In genomic region chr6:155171109-155171746, GRCh38 we compare ENCODE assay signal across 9 cellular contexts.
DNase-seq lines count a peak whose midpoint lies in the region; ATAC-seq, FAIRE-seq and TF ChIP-seq lines count a peak whose summit lies in the region.
"Had no signal": no experiment of that assay in that cellular context is flagged by ENCODE, and none has a peak within 500 bp of the region (broad histone marks: within the 10 kb centered on the region; RNA-seq: fewer than 3 reads in every experiment).

No MANE protein-coding gene starts in this region.

- H3K27me3 ChIP-seq in tibial artery, result no peaks in the 10 kb centered on the region

- intact Hi-C loops in tibial artery (cut with DNase I; ENCODE audit: low total_unique reads), result loop anchor here (5.0 kb wide), 3 partner anchors 174 to 494 kb away; partner anchors contain the start of gene TIAM2

- H3K36me3 ChIP-seq in HEK293 (ENCODE audit: control insufficient read depth in 2 of 2, insufficient read depth in 1 of 2, low read length in 2 of 2), result no peaks in the 10 kb centered on the region; a peak in 1 of 3 replicates
- H3K36me3 ChIP-seq in tibial artery, result no peaks in the 10 kb centered on the region

- CTCF ChIA-PET in HEK293 (lab: Yijun Ruan, JAX), result interaction anchor here (0.6 to 6.2 kb wide), 12 partner anchors 8 to 1765 kb away, joined by 3 to 75 read pairs (median 4); no protein-coding TSS in a partner anchor

- peaks cover 13% of the 10 kb centered on the region for H3K4me1 ChIP-seq in HEK293 (ENCODE audit: control insufficient read depth, insufficient read depth, low read length)
- H3K4me1 ChIP-seq in tibial artery, result peaks cover 0 to 23% (median 15%) of the 10 kb centered on the region in 4 donors

- H3K4me3 ChIP-seq in HEK293 (ENCODE audit: low read depth, low read length), result no peak overlapping the region
- H3K4me3 ChIP-seq in epithelial cell of esophagus (ENCODE audit: low read length), result no peak overlapping the region
- peak overlapping the region in 1 of 2 donors; percentile 14 for H3K4me3 ChIP-seq in tibial artery

- POLR2A ChIA-PET in HEK293 (lab: Yijun Ruan, JAX), result interaction anchor here (0.9 kb wide), 1 partner anchor 174 kb away, joined by 3 read pairs; no protein-coding TSS in a partner anchor

- H3K9me3 ChIP-seq in HEK293 (ENCODE audit: control insufficient read depth, insufficient read depth, low read depth, low read length), result no peaks in the 10 kb centered on the region
- H3K9me3 ChIP-seq in tibial artery, result no peaks in the 10 kb centered on the region

- peak; percentile 76 for FAIRE-seq in GM12892 (lab: Jason Lieb, UNC)
- FAIRE-seq: colon had no signal

- H3K27ac ChIP-seq in HEK293 (ENCODE audit: extremely low read depth, low read depth, low read length), result no peak overlapping the region
- peak overlapping the region; percentile 16 to 41 for H3K27ac ChIP-seq in tibial artery

- TF ChIP-seq POLR2A in GM12892 (IDR thresholded peaks at IDR 0.05; ENCODE audit: low read depth, low read length), result no peak

- DNase-seq in GM12892 (ENCODE audit: insufficient read length) (peak; percentile 48), NCI-H1105 (lab: John Stamatoyannopoulos, UW) (peak; percentile 17), epithelial cell of esophagus (ENCODE audit: low read depth) (peak; percentile 82), omental fat pad (ENCODE audit: low spot score) (no peak), tibial artery (peak; percentile 60 to 71), NCI-H524 (lab: John Stamatoyannopoulos, UW) (no peak)
- DNase-seq in activated CD8-positive, alpha-beta memory T cell treated with anti-CD3 and anti-CD28 coated beads for 4 hours (ENCODE audit: low read depth in 2 of 2), result peak; percentile 52 to 78

- ATAC-seq in omental fat pad (ENCODE audit: low FRiP score), result peak; percentile 88

- no peak for TF ChIP-seq CTCF in HEK293 (tag by site-specific recombination; IDR thresholded peaks at IDR 0.05)
- no peak for TF ChIP-seq CTCF in epithelial cell of esophagus (IDR thresholded peaks at IDR 0.05; ENCODE audit: insufficient read depth, low read depth, low read length, missing control alignments)
- TF ChIP-seq CTCF in omental fat pad (IDR thresholded peaks at IDR 0.05), result no peak
- TF ChIP-seq CTCF in tibial artery (IDR thresholded peaks at IDR 0.05), result no peak

TF ChIP-seq in HEK293, 187 proteins besides CTCF, POLR2A, EP300 and RAD21:
- TF ChIP-seq ZNF335 (tag by site-specific recombination; conservative IDR thresholded peaks at IDR 0.05), result peak; percentile 19; the same call in 1 of the 2 replicates
- TF ChIP-seq ZNF184 (tag by site-specific recombination; IDR thresholded peaks at IDR 0.05), result 0 out of 2 replicates have a peak, but pooled peaks have one; percentile 15
- 0 out of 2 replicates have a peak, but pooled peaks have one; percentile 34 for TF ChIP-seq ZBTB48 (tag by site-specific recombination; IDR thresholded peaks at IDR 0.05)
- peak; percentile 46 for TF ChIP-seq PRDM10 (tag by site-specific recombination; IDR thresholded peaks at IDR 0.05)
- TF ChIP-seq ZNF449 (tag by site-specific recombination; IDR thresholded peaks at IDR 0.05), result peak; percentile 72; the same call in 1 of the 2 replicates
- TF ChIP-seq ZFP37 (tag by site-specific recombination; IDR thresholded peaks at IDR 0.05), result no peak
- TF ChIP-seq ZNF843 (tag by site-specific recombination; IDR thresholded peaks at IDR 0.05), result no peak
- TF ChIP-seq ZNF248 (tag by site-specific recombination; IDR thresholded peaks at IDR 0.05), result no peak
- peak; percentile 51 for TF ChIP-seq ZNF629 (tag by site-specific recombination; IDR thresholded peaks at IDR 0.05)
- TF ChIP-seq ZBTB20 (tag by site-specific recombination; IDR thresholded peaks at IDR 0.05), result peak; percentile 23; the same call in 1 of the 2 replicates
- peak; percentile 70 for TF ChIP-seq SP7 (tag by site-specific recombination; IDR thresholded peaks at IDR 0.05)
- TF ChIP-seq PRDM6 (tag by site-specific recombination; IDR thresholded peaks at IDR 0.05), result peak; percentile 77
- TF ChIP-seq ZEB2 (tag by site-specific recombination; IDR thresholded peaks at IDR 0.05), result peak; percentile 69

Comparison
In these comparisons a context has a peak if more than half of its experiments do, and no peak if none do; other contexts are left out.
1. DNase-seq: peak in GM12892 (single experiment), NCI-H1105 (single experiment), activated CD8-positive, alpha-beta memory T cell treated with anti-CD3 and anti-CD28 coated beads for 4 hours (2 of 2), epithelial cell of esophagus (single experiment) and tibial artery (2 of 2); none in omental fat pad (single experiment) and NCI-H524 (0 of 2).